In genomic region chr6:1380625-1381396, GRCh38 we compare ENCODE assay signal across 1 cellular context.
TF ChIP-seq lines count a peak whose summit lies in the region.

No MANE protein-coding gene starts in this region.

TF ChIP-seq in H1, 55 proteins besides CTCF, POLR2A, EP300 and RAD21:
- TF ChIP-seq RNF2 (IDR thresholded peaks at IDR 0.05; ENCODE audit: borderline replicate concordance, low read depth, low read length, missing control alignments, poor library complexity, severe bottlenecking) (peak; percentile 96), EZH2 (IDR thresholded peaks at IDR 0.05; ENCODE audit: low read depth, low read length, severe bottlenecking) (peak; percentile 67), CHD7 (IDR thresholded peaks at IDR 0.05; ENCODE audit: insufficient replicate concordance, low read length) (no peak), SP1 (IDR thresholded peaks at IDR 0.05; ENCODE audit: low read depth, low read length) (peak; percentile 32; the same call in 1 of the 2 replicates), SIN3A (conservative IDR thresholded peaks at IDR 0.05 in 1 of 2, IDR thresholded peaks at IDR 0.05 in 1 of 2; ENCODE audit: low read depth in 1 of 2, low read length in 2 of 2) (no peak), SUZ12 (IDR thresholded peaks at IDR 0.05; ENCODE audit: low read length) (peak; percentile 79)
